In the genomic region with DNA sequence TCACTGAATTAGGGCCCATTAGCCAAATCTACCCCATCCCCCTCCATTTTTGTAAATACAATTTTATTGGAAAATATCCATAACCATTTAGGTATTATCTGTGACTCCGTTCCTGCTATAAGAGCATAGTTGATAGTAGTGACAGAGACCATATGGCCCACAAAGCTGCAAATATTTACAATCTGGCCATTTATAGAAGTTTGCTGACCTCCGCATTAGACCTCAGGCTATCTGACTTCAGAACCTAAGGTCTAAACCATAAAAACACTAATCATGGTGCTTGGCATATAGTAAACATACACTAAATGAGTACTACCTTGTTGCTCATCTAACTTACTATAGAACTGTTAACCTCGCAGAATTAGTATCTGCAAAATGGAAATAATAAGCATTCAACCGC, we compare ENCODE assay signal across 2 cellular contexts.
A peak's percentile ranks its signal among the peaks of the same experiment; 100 is the strongest.
TF ChIP-seq lines count a peak whose summit lies in the region.

No MANE protein-coding gene starts in this region.

TF ChIP-seq in SK-N-SH treated with all-trans-retinoic acid at 6 μM for 48 hours, 23 proteins besides CTCF, POLR2A, EP300 and RAD21:
- TF ChIP-seq, protein P1, sequence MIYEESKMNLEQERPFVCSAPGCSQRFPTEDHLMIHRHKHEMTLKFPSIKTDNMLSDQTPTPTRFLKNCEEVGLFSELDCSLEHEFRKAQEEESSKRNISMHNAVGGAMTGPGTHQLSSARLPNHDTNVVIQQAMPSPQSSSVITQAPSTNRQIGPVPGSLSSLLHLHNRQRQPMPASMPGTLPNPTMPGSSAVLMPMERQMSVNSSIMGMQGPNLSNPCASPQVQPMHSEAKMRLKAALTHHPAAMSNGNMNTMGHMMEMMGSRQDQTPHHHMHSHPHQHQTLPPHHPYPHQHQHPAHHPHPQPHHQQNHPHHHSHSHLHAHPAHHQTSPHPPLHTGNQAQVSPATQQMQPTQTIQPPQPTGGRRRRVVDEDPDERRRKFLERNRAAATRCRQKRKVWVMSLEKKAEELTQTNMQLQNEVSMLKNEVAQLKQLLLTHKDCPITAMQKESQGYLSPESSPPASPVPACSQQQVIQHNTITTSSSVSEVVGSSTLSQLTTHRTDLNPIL (CRISPR knock-in tag; IDR thresholded peaks at IDR 0.05; ENCODE audit: low read depth) = no peak
- no peak for TF ChIP-seq OSR1 (CRISPR knock-in tag; IDR thresholded peaks at IDR 0.05)
- TF ChIP-seq TCF4 (CRISPR knock-in tag; IDR thresholded peaks at IDR 0.05; ENCODE audit: borderline replicate concordance) = peak; percentile 9; the same call in 1 of the 2 replicates
- TF ChIP-seq ESRRG (CRISPR knock-in tag; IDR thresholded peaks at IDR 0.05) = no peak

TF ChIP-seq in HepG2, 621 proteins besides CTCF, POLR2A, EP300 and RAD21:
- TF ChIP-seq CERS6 (CRISPR knock-in tag; IDR thresholded peaks at IDR 0.05) = no peak
- no peak for TF ChIP-seq EZH2 (conservative IDR thresholded peaks at IDR 0.05; ENCODE audit: low read depth, low read length)
- TF ChIP-seq ZKSCAN8 (CRISPR knock-in tag; IDR thresholded peaks at IDR 0.05; ENCODE audit: borderline replicate concordance) = no peak
- no peak for TF ChIP-seq SRSF1 (optimal IDR thresholded peaks at IDR 0.05; ENCODE audit: low read depth, low read length)
- no peak for TF ChIP-seq PHF5A (CRISPR knock-in tag; IDR thresholded peaks at IDR 0.05; ENCODE audit: low read depth, unreplicated experiment)
- TF ChIP-seq ZFAT (CRISPR knock-in tag; conservative IDR thresholded peaks at IDR 0.05) = no peak
- no peak for TF ChIP-seq ZNF224 (CRISPR knock-in tag; IDR thresholded peaks at IDR 0.05)
- no peak for TF ChIP-seq ZIK1 (CRISPR knock-in tag; IDR thresholded peaks at IDR 0.05; ENCODE audit: borderline replicate concordance, low read depth)
- no peak for TF ChIP-seq ZNF614 (CRISPR knock-in tag; IDR thresholded peaks at IDR 0.05; ENCODE audit: borderline replicate concordance)
- TF ChIP-seq, protein P2, sequence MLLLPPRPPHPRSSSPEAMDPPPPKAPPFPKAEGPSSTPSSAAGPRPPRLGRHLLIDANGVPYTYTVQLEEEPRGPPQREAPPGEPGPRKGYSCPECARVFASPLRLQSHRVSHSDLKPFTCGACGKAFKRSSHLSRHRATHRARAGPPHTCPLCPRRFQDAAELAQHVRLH (CRISPR knock-in tag; IDR thresholded peaks at IDR 0.05; ENCODE audit: borderline replicate concordance, low read depth) = no peak
- no peak for TF ChIP-seq STAT6 (CRISPR knock-in tag; IDR thresholded peaks at IDR 0.05; ENCODE audit: borderline replicate concordance)
- no peak for TF ChIP-seq ADNP (CRISPR knock-in tag; IDR thresholded peaks at IDR 0.05)
- TF ChIP-seq ARID2 (CRISPR knock-in tag; IDR thresholded peaks at IDR 0.05; ENCODE audit: borderline replicate concordance) = no peak
- no peak for TF ChIP-seq PAWR (CRISPR knock-in tag; IDR thresholded peaks at IDR 0.05; ENCODE audit: borderline replicate concordance)
- TF ChIP-seq, protein P3, sequence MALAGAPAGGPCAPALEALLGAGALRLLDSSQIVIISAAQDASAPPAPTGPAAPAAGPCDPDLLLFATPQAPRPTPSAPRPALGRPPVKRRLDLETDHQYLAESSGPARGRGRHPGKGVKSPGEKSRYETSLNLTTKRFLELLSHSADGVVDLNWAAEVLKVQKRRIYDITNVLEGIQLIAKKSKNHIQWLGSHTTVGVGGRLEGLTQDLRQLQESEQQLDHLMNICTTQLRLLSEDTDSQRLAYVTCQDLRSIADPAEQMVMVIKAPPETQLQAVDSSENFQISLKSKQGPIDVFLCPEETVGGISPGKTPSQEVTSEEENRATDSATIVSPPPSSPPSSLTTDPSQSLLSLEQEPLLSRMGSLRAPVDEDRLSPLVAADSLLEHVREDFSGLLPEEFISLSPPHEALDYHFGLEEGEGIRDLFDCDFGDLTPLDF (CRISPR knock-in tag; IDR thresholded peaks at IDR 0.05) = no peak
- TF ChIP-seq, protein P4, sequence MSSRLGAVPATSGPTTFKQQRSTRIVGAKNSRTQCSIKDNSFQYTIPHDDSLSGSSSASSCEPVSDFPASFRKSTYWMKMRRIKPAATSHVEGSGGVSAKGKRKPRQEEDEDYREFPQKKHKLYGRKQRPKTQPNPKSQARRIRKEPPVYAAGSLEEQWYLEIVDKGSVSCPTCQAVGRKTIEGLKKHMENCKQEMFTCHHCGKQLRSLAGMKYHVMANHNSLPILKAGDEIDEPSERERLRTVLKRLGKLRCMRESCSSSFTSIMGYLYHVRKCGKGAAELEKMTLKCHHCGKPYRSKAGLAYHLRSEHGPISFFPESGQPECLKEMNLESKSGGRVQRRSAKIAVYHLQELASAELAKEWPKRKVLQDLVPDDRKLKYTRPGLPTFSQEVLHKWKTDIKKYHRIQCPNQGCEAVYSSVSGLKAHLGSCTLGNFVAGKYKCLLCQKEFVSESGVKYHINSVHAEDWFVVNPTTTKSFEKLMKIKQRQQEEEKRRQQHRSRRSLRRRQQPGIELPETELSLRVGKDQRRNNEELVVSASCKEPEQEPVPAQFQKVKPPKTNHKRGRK (CRISPR knock-in tag; IDR thresholded peaks at IDR 0.05) = no peak
- no peak for TF ChIP-seq ZNF607 (CRISPR knock-in tag; IDR thresholded peaks at IDR 0.05; ENCODE audit: borderline replicate concordance)
- TF ChIP-seq, protein P5, sequence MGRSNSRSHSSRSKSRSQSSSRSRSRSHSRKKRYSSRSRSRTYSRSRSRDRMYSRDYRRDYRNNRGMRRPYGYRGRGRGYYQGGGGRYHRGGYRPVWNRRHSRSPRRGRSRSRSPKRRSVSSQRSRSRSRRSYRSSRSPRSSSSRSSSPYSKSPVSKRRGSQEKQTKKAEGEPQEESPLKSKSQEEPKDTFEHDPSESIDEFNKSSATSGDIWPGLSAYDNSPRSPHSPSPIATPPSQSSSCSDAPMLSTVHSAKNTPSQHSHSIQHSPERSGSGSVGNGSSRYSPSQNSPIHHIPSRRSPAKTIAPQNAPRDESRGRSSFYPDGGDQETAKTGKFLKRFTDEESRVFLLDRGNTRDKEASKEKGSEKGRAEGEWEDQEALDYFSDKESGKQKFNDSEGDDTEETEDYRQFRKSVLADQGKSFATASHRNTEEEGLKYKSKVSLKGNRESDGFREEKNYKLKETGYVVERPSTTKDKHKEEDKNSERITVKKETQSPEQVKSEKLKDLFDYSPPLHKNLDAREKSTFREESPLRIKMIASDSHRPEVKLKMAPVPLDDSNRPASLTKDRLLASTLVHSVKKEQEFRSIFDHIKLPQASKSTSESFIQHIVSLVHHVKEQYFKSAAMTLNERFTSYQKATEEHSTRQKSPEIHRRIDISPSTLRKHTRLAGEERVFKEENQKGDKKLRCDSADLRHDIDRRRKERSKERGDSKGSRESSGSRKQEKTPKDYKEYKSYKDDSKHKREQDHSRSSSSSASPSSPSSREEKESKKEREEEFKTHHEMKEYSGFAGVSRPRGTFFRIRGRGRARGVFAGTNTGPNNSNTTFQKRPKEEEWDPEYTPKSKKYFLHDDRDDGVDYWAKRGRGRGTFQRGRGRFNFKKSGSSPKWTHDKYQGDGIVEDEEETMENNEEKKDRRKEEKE (IDR thresholded peaks at IDR 0.05) = no peak
- no peak for TF ChIP-seq KMT2A (CRISPR knock-in tag; IDR thresholded peaks at IDR 0.05)
- no peak for TF ChIP-seq ZKSCAN1 (IDR thresholded peaks at IDR 0.05; ENCODE audit: low read length)
